ENCODE assay signal across 19 cellular contexts in genomic region chrX:13099121-13099520, GRCh38. TPM values are rescaled to one million over a fixed set of nuclear protein-coding genes. Genes with fewer than 3 reads are reported as not detected.
DNase-seq lines count a peak whose midpoint lies in the region; ATAC-seq, FAIRE-seq and TF ChIP-seq lines count a peak whose summit lies in the region.
"Had no signal": no experiment of that assay in that cellular context is flagged by ENCODE, and none has a peak within 500 bp of the region (broad histone marks: within the 10 kb centered on the region; RNA-seq: fewer than 3 reads in every experiment).

No MANE protein-coding gene starts in this region.

- no peak overlapping the region for H3K9ac ChIP-seq in PC-3 (ENCODE audit: low read length)
- peak overlapping the region; percentile 62 for H3K9ac ChIP-seq in endothelial cell of umbilical vein (replicated peaks; ENCODE audit: extremely low read depth, insufficient read depth, low read length)
- peak overlapping the region; percentile 21 for H3K9ac ChIP-seq in skeletal muscle satellite cell (ENCODE audit: low read depth, low read length)

- H3K9me2 ChIP-seq in PC-3 (replicated peaks; ENCODE audit: low read length) = no peaks in the 10 kb centered on the region

- no peak overlapping the region for H3K27ac Mint-ChIP-seq in T-helper 2 cell treated with Interferon-gamma antibody and Interleukin-4, amounts not matched to agents 5 μg/mL and 100 μg/mL, for 36 hours
- H3K27ac Mint-ChIP-seq: activated B cell treated with CpG ODN at 0.5 μM for 24 hours; effector memory CD8-positive, alpha-beta T cell had no signal

- no peaks in the 10 kb centered on the region for H4K20me1 ChIP-seq in PC-3 (ENCODE audit: low read length)
- no peaks in the 10 kb centered on the region for H4K20me1 ChIP-seq in endothelial cell of umbilical vein (replicated peaks; ENCODE audit: control insufficient read depth, extremely low read depth, insufficient read depth, low read length)

- no peak for TF ChIP-seq CTCF in PC-3 (conservative IDR thresholded peaks at IDR 0.05; ENCODE audit: low read depth, low read length)
- TF ChIP-seq CTCF in endothelial cell of umbilical vein (IDR thresholded peaks at IDR 0.05; ENCODE audit: extremely low read depth in 1 of 2, insufficient read depth in 1 of 2, low read depth in 1 of 2, low read length in 2 of 2) = no peak

- no peaks in the 10 kb centered on the region for H3F3A ChIP-seq in PC-3 (ENCODE audit: low read length, unreplicated experiment)

- peaks cover 49% of the 10 kb centered on the region for H3K4me1 ChIP-seq in PC-3 (ENCODE audit: insufficient read depth, low read length)
- H3K4me1 ChIP-seq in endothelial cell of umbilical vein (ENCODE audit: control insufficient read depth, extremely low read depth, insufficient read depth, low read length) = peaks cover 65% of the 10 kb centered on the region
- H3K4me1 ChIP-seq in skeletal muscle satellite cell (ENCODE audit: control insufficient read depth, insufficient read depth, low read length) = peaks cover 57% of the 10 kb centered on the region

- H2AFZ ChIP-seq in PC-3 (ENCODE audit: low read length) (no peak overlapping the region), endothelial cell of umbilical vein (ENCODE audit: low read depth, low read length) (no peak overlapping the region)

- FAIRE-seq in endothelial cell of umbilical vein (lab: Jason Lieb, UNC) = peak; percentile 70
- FAIRE-seq: K562 had no signal

- H3K27me3 ChIP-seq in PC-3 (ENCODE audit: low read length) (no peaks in the 10 kb centered on the region), endothelial cell of umbilical vein (ENCODE audit: control insufficient read depth in 2 of 2, insufficient read depth in 2 of 2, low read length in 2 of 2) (no peaks in the 10 kb centered on the region), skeletal muscle satellite cell (ENCODE audit: control insufficient read depth, insufficient read depth, low read length) (no peaks in the 10 kb centered on the region)

- H3K9me3 ChIP-seq in PC-3 (ENCODE audit: low read length) = no peaks in the 10 kb centered on the region
- no peaks in the 10 kb centered on the region for H3K9me3 ChIP-seq in endothelial cell of umbilical vein (replicated peaks; ENCODE audit: control insufficient read depth, insufficient read depth, low read length)
- no peaks in the 10 kb centered on the region for H3K9me3 ChIP-seq in skeletal muscle satellite cell (replicated peaks; ENCODE audit: low read length)

- H3K36me3 ChIP-seq in PC-3 (ENCODE audit: low read depth, low read length) (no peaks in the 10 kb centered on the region), endothelial cell of umbilical vein (ENCODE audit: control insufficient read depth in 2 of 2, extremely low read depth in 1 of 2, insufficient read depth in 2 of 2, low read length in 2 of 2) (no peaks in the 10 kb centered on the region), skeletal muscle satellite cell (ENCODE audit: insufficient read depth, low read length) (no peaks in the 10 kb centered on the region)

- BruUV-seq in PC-3 (replicated peaks; lab: Mats Ljungman, UMichigan) = no TSS peak
- BruUV-seq in endothelial cell of umbilical vein (replicated peaks; lab: Mats Ljungman, UMichigan) = no TSS peak

- peak overlapping the region; percentile 43 for H3K4me3 Mint-ChIP-seq in T-helper 2 cell treated with Interferon-gamma antibody and Interleukin-4, amounts not matched to agents 5 μg/mL and 100 μg/mL, for 36 hours
- H3K4me3 Mint-ChIP-seq: activated B cell treated with CpG ODN at 0.5 μM for 24 hours; brain; effector memory CD8-positive, alpha-beta T cell; immature natural killer cell had no signal

- H3K79me2 ChIP-seq in PC-3 (ENCODE audit: low read length) (no peaks in the 10 kb centered on the region), endothelial cell of umbilical vein (ENCODE audit: control insufficient read depth, insufficient read depth, low read length) (no peaks in the 10 kb centered on the region)

- DNase-seq in T-helper 2 cell treated with Interferon-gamma antibody and Interleukin-4, amounts not matched to agents 5 μg/mL and 100 μg/mL, for 36 hours (ENCODE audit: low spot score) = no peak
- no peak for DNase-seq in T-helper 2 cell
- peak; percentile 4 for DNase-seq in PC-3
- peak; percentile 76 for DNase-seq in endothelial cell of umbilical vein (ENCODE audit: low read depth, low spot score)
- no peak for DNase-seq in activated T-cell treated with anti-CD3 and anti-CD28 coated beads, Interleukin-2, amount 50 U/mL, for 1 hour
- DNase-seq in dedifferentiated amniotic fluid mesenchymal stem cell (ENCODE audit: extremely low spot score) = no peak
- DNase-seq: activated B cell treated with CpG ODN at 0.5 μM for 24 hours; activated T-cell treated with anti-CD3 and anti-CD28 coated beads for 4 hours; effector memory CD8-positive, alpha-beta T cell; foreskin fibroblast; GDM1; immature natural killer cell; NCI-H1105 treated with DMSO at 0.1 percent for 48 hours; stimulated activated CD4-positive, alpha-beta T cell treated with anti-CD3 and anti-CD28 coated beads, Interleukin-4, amount 100 ng/mL, for 24 hours had no signal

- H3K9me1 ChIP-seq in endothelial cell of umbilical vein (replicated peaks; ENCODE audit: control insufficient read depth, extremely low read depth, insufficient read depth, low read length) = no peaks in the 10 kb centered on the region

- dilution Hi-C loops in endothelial cell of umbilical vein (cut with MboI; ENCODE audit: extremely low pct_ligation_motif_present, low sequenced_read_pairs) = no loop called here

- TF ChIP-seq POLR2A in endothelial cell of umbilical vein (IDR thresholded peaks at IDR 0.05; ENCODE audit: low read depth, low read length) = no peak

- H3K9me3 Mint-ChIP-seq in T-helper 2 cell treated with Interferon-gamma antibody and Interleukin-4, amounts not matched to agents 5 μg/mL and 100 μg/mL, for 36 hours = peaks cover 9% of the 10 kb centered on the region
- H3K9me3 Mint-ChIP-seq: activated B cell treated with CpG ODN at 0.5 μM for 24 hours; effector memory CD8-positive, alpha-beta T cell had no signal

- POLR2A ChIA-PET in PC-3 (lab: Charles Lee; ENCODE audit: unreplicated experiment) (no interaction called here), endothelial cell of umbilical vein (lab: Charles Lee) (no interaction called here)

- H3K27ac ChIP-seq in PC-3 (ENCODE audit: low read length) = peak overlapping the region; percentile 28
- peak overlapping the region; percentile 85 for H3K27ac ChIP-seq in endothelial cell of umbilical vein (ENCODE audit: insufficient read depth, low read depth, low read length)

- peaks cover 55% of the 10 kb centered on the region for H3K4me1 Mint-ChIP-seq in T-helper 2 cell treated with Interferon-gamma antibody and Interleukin-4, amounts not matched to agents 5 μg/mL and 100 μg/mL, for 36 hours (ENCODE audit: low read depth)

- no peak overlapping the region for H3K4me2 ChIP-seq in PC-3 (ENCODE audit: low read length)
- peak overlapping the region; percentile 25 for H3K4me2 ChIP-seq in endothelial cell of umbilical vein (ENCODE audit: insufficient read depth, low read length)
- H3K4me2 ChIP-seq in skeletal muscle satellite cell (ENCODE audit: low read length) = peak overlapping the region; percentile 21

- CTCF ChIA-PET in PC-3 (lab: Charles Lee) (no interaction called here), endothelial cell of umbilical vein (lab: Charles Lee) (interaction anchor here (1.0 kb wide), 1 partner anchor 25 kb away, joined by 3 read pairs; no protein-coding TSS in a partner anchor)

- H3K27me3 Mint-ChIP-seq in T-helper 2 cell treated with Interferon-gamma antibody and Interleukin-4, amounts not matched to agents 5 μg/mL and 100 μg/mL, for 36 hours (ENCODE audit: low read depth) = no peaks in the 10 kb centered on the region
- H3K27me3 Mint-ChIP-seq: activated B cell treated with CpG ODN at 0.5 μM for 24 hours; brain; effector memory CD8-positive, alpha-beta T cell had no signal

- no peak overlapping the region for H3K4me3 ChIP-seq in PC-3 (ENCODE audit: low read length)
- no peak overlapping the region for H3K4me3 ChIP-seq in endothelial cell of umbilical vein (replicated peaks in 1 of 3; ENCODE audit: insufficient read depth in 1 of 3, low read depth in 1 of 3, low read length in 3 of 3)
- no peak overlapping the region for H3K4me3 ChIP-seq in skeletal muscle satellite cell (ENCODE audit: low read length)
- H3K4me3 ChIP-seq: K562 had no signal

- peaks cover 14% of the 10 kb centered on the region for H3K36me3 Mint-ChIP-seq in T-helper 2 cell treated with Interferon-gamma antibody and Interleukin-4, amounts not matched to agents 5 μg/mL and 100 μg/mL, for 36 hours (ENCODE audit: low read depth)
- H3K36me3 Mint-ChIP-seq: brain had no signal

- intact Hi-C loops in PC-3 (cut with micrococcal nuclease) (no loop called here), endothelial cell of umbilical vein (cut with micrococcal nuclease) (loop anchor here (1.0 to 2.0 kb wide), 4 partner anchors 24 to 121 kb away; no protein-coding TSS in a partner anchor)

- ATAC-seq in PC-3 (no peak), GM18502 (IDR thresholded peaks at IDR 0.05; ENCODE audit: poor library complexity, unreplicated experiment) (no peak)
- ATAC-seq: effector memory CD8-positive, alpha-beta T cell; K562 had no signal

TF ChIP-seq in endothelial cell of umbilical vein, 7 proteins besides CTCF, POLR2A, EP300 and RAD21:
- no peak for TF ChIP-seq GATA2 (IDR thresholded peaks at IDR 0.05; ENCODE audit: insufficient read depth, insufficient read length, low read depth, low read length)
- no peak for TF ChIP-seq JUN (IDR thresholded peaks at IDR 0.05; ENCODE audit: borderline replicate concordance, insufficient read depth, insufficient read length, low read depth)
- TF ChIP-seq FOS (IDR thresholded peaks at IDR 0.05; ENCODE audit: borderline replicate concordance, insufficient read depth, low read length) = peak; percentile 48
- TF ChIP-seq, protein P1, sequence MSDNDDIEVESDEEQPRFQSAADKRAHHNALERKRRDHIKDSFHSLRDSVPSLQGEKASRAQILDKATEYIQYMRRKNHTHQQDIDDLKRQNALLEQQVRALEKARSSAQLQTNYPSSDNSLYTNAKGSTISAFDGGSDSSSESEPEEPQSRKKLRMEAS (IDR thresholded peaks at IDR 0.05; ENCODE audit: insufficient read depth, insufficient read length) = no peak
TF ChIP-seq in endothelial cell of umbilical vein: peak in this region for 1.

RNA-seq across cellular contexts. Expression of gene FAM9C, which starts 54.7 kb away (rescaled TPM):
- total RNA-seq in PC-3 (2014; rRNA removed) = not detected in 2 replicates
- not detected in 2 replicates for total RNA-seq in endothelial cell of umbilical vein
- polyA plus RNA-seq in endothelial cell of umbilical vein = not detected in 2 replicates
- not detected in 2 replicates for polyA plus RNA-seq in endothelial cell of umbilical vein (2011; cell fraction: cytosol; rRNA removed)
- not detected in 2 replicates for polyA plus RNA-seq in endothelial cell of umbilical vein (2011; cell fraction: nucleus; rRNA removed)
- polyA plus RNA-seq in endothelial cell of umbilical vein (2012) = not detected in 2 replicates
- not detected in 2 replicates for polyA minus RNA-seq in endothelial cell of umbilical vein
- polyA minus RNA-seq in endothelial cell of umbilical vein (2011; cell fraction: cytosol; rRNA and poly(A)+ RNA removed) = not detected
- polyA minus RNA-seq in endothelial cell of umbilical vein (2011; cell fraction: nucleus; rRNA and poly(A)+ RNA removed) = not detected in 2 replicates
- total RNA-seq in skeletal muscle satellite cell (2012; rRNA removed) = under 0.01 TPM in 2 replicates
- total RNA-seq: A172, activated B cell treated with CpG ODN at 0.5 μM for 24 hours, K562 had no signal
- polyA plus RNA-seq: immature natural killer cell, K562 had no signal

Comparison
In these comparisons a context has a peak if more than half of its experiments do, and no peak if none do; other contexts are left out.
1. DNase-seq: peak in PC-3 (single experiment) and endothelial cell of umbilical vein (single experiment); none in T-helper 2 cell treated with Interferon-gamma antibody and Interleukin-4, amounts not matched to agents 5 μg/mL and 100 μg/mL, for 36 hours (single experiment), T-helper 2 cell (0 of 5), activated T-cell treated with anti-CD3 and anti-CD28 coated beads, Interleukin-2, amount 50 U/mL, for 1 hour (single experiment) and dedifferentiated amniotic fluid mesenchymal stem cell (single experiment).